8 cellular contexts compared by ENCODE assay signal in the genomic region with DNA sequence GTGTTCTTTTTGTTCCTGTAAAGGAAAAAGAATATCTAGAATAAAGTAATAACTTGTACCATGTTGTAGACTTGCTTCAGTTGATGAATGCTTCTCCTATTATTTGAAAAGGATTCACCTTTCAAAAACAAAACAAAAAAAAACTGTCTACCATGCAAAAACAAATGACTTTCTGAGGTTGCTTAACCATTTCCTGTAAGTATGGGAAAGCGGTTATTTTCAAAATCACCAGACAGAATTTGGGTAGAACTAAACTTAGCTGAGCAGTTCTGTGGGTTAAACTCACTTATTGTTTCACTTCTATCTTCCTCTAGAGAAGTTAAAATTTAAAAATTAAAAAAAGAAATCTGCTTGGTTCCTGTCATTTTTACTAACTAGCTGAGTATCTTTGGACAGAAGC. TPM values are rescaled to one million over a fixed set of nuclear protein-coding genes. Genes with fewer than 3 reads are reported as not detected.
DNase-seq lines count a peak whose midpoint lies in the region; ATAC-seq, FAIRE-seq and TF ChIP-seq lines count a peak whose summit lies in the region.

No MANE protein-coding gene starts in this region.

- no peak overlapping the region for H2AFZ ChIP-seq in astrocyte (ENCODE audit: low read depth, low read length)

- in situ Hi-C loops in gastrocnemius medialis (cut with MboI; ENCODE audit: low sequenced_read_pairs in 4 of 4): no loop called here

- peaks cover 6% of the 10 kb centered on the region for H3K36me3 Mint-ChIP-seq in astrocyte (ENCODE audit: low read depth, unreplicated experiment)

- no peaks in the 10 kb centered on the region for H3K9me3 Mint-ChIP-seq in astrocyte (ENCODE audit: unreplicated experiment)

- H3K27me3 ChIP-seq in astrocyte (ENCODE audit: insufficient read depth, low read length) (no peaks in the 10 kb centered on the region), gastrocnemius medialis (no peaks in the 10 kb centered on the region)

- no peak overlapping the region for H3K27ac Mint-ChIP-seq in astrocyte (ENCODE audit: unreplicated experiment)

- DNase-seq in astrocyte (ENCODE audit: low read depth) (no peak), AG20443 (ENCODE audit: low spot score) (no peak), gastrocnemius medialis (no peak), NCI-H524 (lab: John Stamatoyannopoulos, UW) (no peak), iPS-NIHi11 (ENCODE audit: low spot score) (no peak)

- H3K9me3 ChIP-seq in astrocyte (ENCODE audit: insufficient read depth, low read depth, low read length) (no peaks in the 10 kb centered on the region), gastrocnemius medialis (no peaks in the 10 kb centered on the region)

- H3K27ac ChIP-seq in astrocyte (ENCODE audit: low read depth, low read length) (no peak overlapping the region), gastrocnemius medialis (no peak overlapping the region)

- ATAC-seq in GM21390 (IDR thresholded peaks at IDR 0.05; ENCODE audit: unreplicated experiment) (peak; percentile 46), HG03565 (IDR thresholded peaks at IDR 0.05; ENCODE audit: unreplicated experiment) (peak; percentile 64), gastrocnemius medialis (no peak)

- no peak overlapping the region for H3K4me2 ChIP-seq in astrocyte (ENCODE audit: low read length)

- H3K4me1 ChIP-seq in astrocyte (ENCODE audit: insufficient read depth, low read length) (peaks cover 7% of the 10 kb centered on the region), gastrocnemius medialis (peaks cover 65 to 68% of the 10 kb centered on the region in 2 donors)

- FAIRE-seq in astrocyte (lab: Jason Lieb, UNC): no peak

- H3K36me3 ChIP-seq in astrocyte (ENCODE audit: insufficient read depth, low read length): no peaks in the 10 kb centered on the region
- H3K36me3 ChIP-seq in gastrocnemius medialis: no peaks in the 10 kb centered on the region

- H3K79me2 ChIP-seq in astrocyte (ENCODE audit: insufficient read depth, low read length): peaks cover 38% of the 10 kb centered on the region

- intact Hi-C loops in gastrocnemius medialis (cut with DNase I; ENCODE audit: low total_unique reads): no loop called here

- no peak for TF ChIP-seq POLR2A in gastrocnemius medialis (IDR thresholded peaks at IDR 0.05)

- TF ChIP-seq CTCF in astrocyte (IDR thresholded peaks at IDR 0.05; ENCODE audit: insufficient read depth, low read depth, low read length): no peak
- no peak for TF ChIP-seq CTCF in gastrocnemius medialis (IDR thresholded peaks at IDR 0.05 in 4 of 5, conservative IDR thresholded peaks at IDR 0.05 in 1 of 5)

- H3K4me3 Mint-ChIP-seq in astrocyte (ENCODE audit: unreplicated experiment): peak overlapping the region; percentile 27

- H3K4me3 ChIP-seq in GM08714 (ENCODE audit: low read length) (peak overlapping the region; percentile 28; the same call in 1 of the 2 replicates), astrocyte (ENCODE audit: insufficient read depth, low read depth, low read length) (no peak overlapping the region), gastrocnemius medialis (no peak overlapping the region)

- H3K4me1 Mint-ChIP-seq in astrocyte (ENCODE audit: low read depth, unreplicated experiment): peaks cover 30% of the 10 kb centered on the region

- no peak overlapping the region for H3K9ac ChIP-seq in astrocyte (ENCODE audit: low read length)

- H4K20me1 ChIP-seq in astrocyte (ENCODE audit: insufficient read depth, low read length): peaks cover 19% of the 10 kb centered on the region

- no peaks in the 10 kb centered on the region for H3K27me3 Mint-ChIP-seq in astrocyte (ENCODE audit: low read depth, unreplicated experiment)

RNA-seq across cellular contexts. Expression of a gene that starts 25.2 kb away (rescaled TPM):
- total RNA-seq in astrocyte (34.9 and 36.3 TPM in 2 replicates), gastrocnemius medialis (10 to 100 TPM; 31.9 to 48.7 (median 33.1) TPM)

Comparison
In these comparisons a context has a peak if more than half of its experiments do, and no peak if none do; other contexts are left out.
1. ATAC-seq: peak in GM21390 (single experiment) and HG03565 (single experiment); none in gastrocnemius medialis (0 of 2).